ENCODE assay signal across 8 cellular contexts in the genomic region with DNA sequence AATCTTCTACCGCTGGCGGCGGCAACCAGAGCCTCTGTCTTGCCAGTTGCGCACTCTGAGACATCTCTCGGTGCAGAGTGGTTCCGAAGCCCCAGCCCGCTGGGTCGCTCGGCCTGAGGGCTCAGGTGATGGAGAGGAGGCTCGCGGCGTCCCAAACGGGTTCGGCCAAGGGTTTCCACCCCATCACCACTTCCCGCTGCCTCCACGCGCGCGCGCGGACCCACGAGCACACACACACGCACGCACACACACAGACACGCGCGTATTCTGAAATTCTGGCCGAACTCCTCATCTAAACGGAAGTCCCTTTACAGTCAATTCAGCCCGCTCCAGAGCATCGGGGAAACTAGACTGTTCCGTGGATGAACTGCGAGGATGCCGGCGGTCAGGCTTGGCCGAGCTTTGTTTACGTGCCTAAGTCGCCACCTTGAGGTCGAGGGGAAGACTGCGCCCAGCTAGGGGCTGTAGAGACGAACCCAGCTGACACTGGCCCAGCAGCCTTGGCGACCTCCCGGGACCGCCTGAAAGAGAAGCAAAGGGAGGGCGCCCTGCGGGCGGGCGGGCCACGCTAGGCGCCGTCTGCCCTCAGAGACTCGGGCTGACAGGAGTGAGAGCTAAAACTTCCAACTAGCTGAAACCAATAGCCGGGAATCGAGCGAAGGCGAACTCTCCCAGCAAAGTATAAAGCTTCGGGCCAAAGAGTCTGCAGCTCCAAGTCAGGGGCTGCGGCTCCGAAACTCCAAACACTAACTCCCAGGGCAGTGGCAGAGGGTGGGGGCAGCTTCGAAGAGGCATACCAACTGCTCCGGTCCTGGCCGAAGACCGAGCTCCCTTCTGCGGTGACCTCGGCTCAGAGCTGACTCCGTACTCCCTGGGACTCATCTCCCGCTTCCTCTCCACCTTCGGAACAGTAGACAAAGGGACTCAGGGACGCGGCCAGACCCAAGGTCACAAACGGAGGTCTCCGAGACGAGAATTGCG.
DNase-seq lines count a peak whose midpoint lies in the region; ATAC-seq and TF ChIP-seq lines count a peak whose summit lies in the region.

No MANE protein-coding gene starts in this region.

- H3K27ac ChIP-seq in SK-N-SH (ENCODE audit: low read depth in 2 of 2, low read length in 1 of 2): peak overlapping the region in 1 of 2 experiments; percentile 69; a peak in 1 of 4 replicates

- no peaks in the 10 kb centered on the region for H3F3A ChIP-seq in SK-N-SH (replicated peaks; ENCODE audit: insufficient read depth)

- H2AFZ ChIP-seq in SK-N-SH (ENCODE audit: low read depth): peak overlapping the region; percentile 73

- H3K9me3 ChIP-seq in SK-N-SH: no peaks in the 10 kb centered on the region

- H3K79me2 ChIP-seq in SK-N-SH (ENCODE audit: insufficient read depth): no peaks in the 10 kb centered on the region

- H3K36me3 ChIP-seq in SK-N-SH (replicated peaks in 1 of 2; ENCODE audit: control insufficient read depth in 1 of 2, insufficient read depth in 2 of 2, low read length in 1 of 2): no peaks in the 10 kb centered on the region

- TF ChIP-seq EP300 in SK-N-SH (IDR thresholded peaks at IDR 0.05; ENCODE audit: borderline replicate concordance in 1 of 2, low read depth in 1 of 2, low read length in 1 of 2): no peak

- DNase-seq in GM13976 (ENCODE audit: low spot score): peak; percentile 89
- DNase-seq in NCI-H1092 (lab: John Stamatoyannopoulos, UW): peak; percentile 90
- DNase-seq in SK-N-SH: peak; percentile 91
- peak; percentile 71 for DNase-seq in astrocyte of the cerebellum (ENCODE audit: low read depth)
- peak; percentile 88 for DNase-seq in hepatic stellate cell (ENCODE audit: low spot score)
- peak; percentile 36 for DNase-seq in pulmonary artery endothelial cell (ENCODE audit: low read depth, low spot score)
- no peak for DNase-seq in effector CD4-positive, alpha-beta T cell

- POLR2A ChIA-PET in SK-N-SH (lab: Yijun Ruan, JAX): interaction anchor here (0.6 to 2.0 kb wide), 7 partner anchors 721 to 1337 kb away, joined by 3 to 12 read pairs (median 3); no protein-coding TSS in a partner anchor

- peak overlapping the region; percentile 97 for H3K4me2 ChIP-seq in SK-N-SH

- no peaks in the 10 kb centered on the region for H4K20me1 ChIP-seq in SK-N-SH (ENCODE audit: insufficient read depth)

- H3K27me3 ChIP-seq in SK-N-SH (ENCODE audit: insufficient read depth): peaks cover 32% of the 10 kb centered on the region; the same call in 1 of the 2 replicates

- in situ Hi-C loops in GM13976 (cut with MboI; ENCODE audit: low sequenced_read_pairs, unreplicated experiment): loop anchor here (25.0 kb wide), 1 partner anchor 776 kb away; no protein-coding TSS in a partner anchor
- in situ Hi-C loops in astrocyte of the cerebellum (cut with HindIII; ENCODE audit: low sequenced_read_pairs): loop anchor here (25.0 kb wide), 1 partner anchor 826 kb away; no protein-coding TSS in a partner anchor

- peak; percentile 95 for TF ChIP-seq RAD21 in SK-N-SH (IDR thresholded peaks at IDR 0.05; ENCODE audit: low read length)

- H3K4me1 ChIP-seq in SK-N-SH (ENCODE audit: control insufficient read depth in 1 of 2, insufficient read depth in 2 of 2, low read depth in 1 of 2, low read length in 1 of 2): peaks cover 0 to 21% of the 10 kb centered on the region in 2 experiments; a peak in 2 of 4 replicates

- H3K4me3 ChIP-seq in SK-N-SH (ENCODE audit: low read depth in 2 of 2, low read length in 1 of 2) (peak overlapping the region; percentile 54 to 62), astrocyte of the cerebellum (ENCODE audit: low read depth, low read length) (peak overlapping the region; percentile 45)

- no peaks in the 10 kb centered on the region for H3K9me2 ChIP-seq in SK-N-SH

- peak; percentile 100 for ATAC-seq in HG02763 (IDR thresholded peaks at IDR 0.05; ENCODE audit: unreplicated experiment)

- CTCF ChIA-PET in SK-N-SH (lab: Yijun Ruan, JAX): interaction anchor here (0.6 to 4.7 kb wide), 49 partner anchors 9 to 1514 kb away, joined by 3 to 40 read pairs (median 4); no protein-coding TSS in a partner anchor

- peak; percentile 91 for TF ChIP-seq CTCF in GM13976 (IDR thresholded peaks at IDR 0.05; ENCODE audit: borderline replicate concordance, control extremely low read depth, extremely low read depth, insufficient read depth, missing control alignments)
- peak; percentile 80 for TF ChIP-seq CTCF in SK-N-SH (IDR thresholded peaks at IDR 0.05)
- peak; percentile 92 for TF ChIP-seq CTCF in astrocyte of the cerebellum (IDR thresholded peaks at IDR 0.05; ENCODE audit: low read depth, low read length, missing control alignments)

- WGBS in SK-N-SH (ENCODE audit: low lambda C conversion rate): 22% methylated on average over 63 of the region's 74 CpGs

- no peak overlapping the region for H3K9ac ChIP-seq in SK-N-SH

TF ChIP-seq in SK-N-SH, 30 proteins besides CTCF, POLR2A, EP300 and RAD21:
- TF ChIP-seq, protein P1, sequence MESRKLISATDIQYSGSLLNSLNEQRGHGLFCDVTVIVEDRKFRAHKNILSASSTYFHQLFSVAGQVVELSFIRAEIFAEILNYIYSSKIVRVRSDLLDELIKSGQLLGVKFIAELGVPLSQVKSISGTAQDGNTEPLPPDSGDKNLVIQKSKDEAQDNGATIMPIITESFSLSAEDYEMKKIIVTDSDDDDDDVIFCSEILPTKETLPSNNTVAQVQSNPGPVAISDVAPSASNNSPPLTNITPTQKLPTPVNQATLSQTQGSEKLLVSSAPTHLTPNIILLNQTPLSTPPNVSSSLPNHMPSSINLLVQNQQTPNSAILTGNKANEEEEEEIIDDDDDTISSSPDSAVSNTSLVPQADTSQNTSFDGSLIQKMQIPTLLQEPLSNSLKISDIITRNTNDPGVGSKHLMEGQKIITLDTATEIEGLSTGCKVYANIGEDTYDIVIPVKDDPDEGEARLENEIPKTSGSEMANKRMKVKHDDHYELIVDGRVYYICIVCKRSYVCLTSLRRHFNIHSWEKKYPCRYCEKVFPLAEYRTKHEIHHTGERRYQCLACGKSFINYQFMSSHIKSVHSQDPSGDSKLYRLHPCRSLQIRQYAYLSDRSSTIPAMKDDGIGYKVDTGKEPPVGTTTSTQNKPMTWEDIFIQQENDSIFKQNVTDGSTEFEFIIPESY (IDR thresholded peaks at IDR 0.05; ENCODE audit: borderline replicate concordance, low read depth): no peak
- TF ChIP-seq FOXM1 (IDR thresholded peaks at IDR 0.05; ENCODE audit: low read depth) (no peak), SMC3 (IDR thresholded peaks at IDR 0.05; ENCODE audit: low read depth, low read length) (peak; percentile 75), FOSL2 (IDR thresholded peaks at IDR 0.05; ENCODE audit: borderline replicate concordance, low read depth) (no peak), FOXJ3 (CRISPR knock-in tag; IDR thresholded peaks at IDR 0.05) (0 out of 2 replicates have a peak, but pooled peaks have one; percentile 28)
- TF ChIP-seq, protein P2, sequence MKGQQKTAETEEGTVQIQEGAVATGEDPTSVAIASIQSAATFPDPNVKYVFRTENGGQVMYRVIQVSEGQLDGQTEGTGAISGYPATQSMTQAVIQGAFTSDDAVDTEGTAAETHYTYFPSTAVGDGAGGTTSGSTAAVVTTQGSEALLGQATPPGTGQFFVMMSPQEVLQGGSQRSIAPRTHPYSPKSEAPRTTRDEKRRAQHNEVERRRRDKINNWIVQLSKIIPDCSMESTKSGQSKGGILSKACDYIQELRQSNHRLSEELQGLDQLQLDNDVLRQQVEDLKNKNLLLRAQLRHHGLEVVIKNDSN (IDR thresholded peaks at IDR 0.05; ENCODE audit: borderline replicate concordance, low read depth): no peak
